ENCODE assay signal across 16 cellular contexts in genomic region chr20:15609956-15610355, GRCh38.
"Had no signal": no experiment of that assay in that cellular context is flagged by ENCODE, and none has a peak within 500 bp of the region (broad histone marks: within the 10 kb centered on the region; RNA-seq: fewer than 3 reads in every experiment).

No MANE protein-coding gene starts in this region.

- H3K36me3 ChIP-seq: heart right ventricle, stomach, uterus had no signal

- H3K27me3 ChIP-seq: dorsolateral prefrontal cortex, heart right ventricle, stomach, uterus had no signal

- H3K4me1 ChIP-seq: uterus had no signal

- H3K4me1 Mint-ChIP-seq: natural killer cell had no signal

- H3K4me3 ChIP-seq: dorsolateral prefrontal cortex, heart right ventricle, stomach, uterus had no signal

- H3K27ac Mint-ChIP-seq: natural killer cell had no signal

- H3K36me3 Mint-ChIP-seq: natural killer cell had no signal

- H3K9me3 ChIP-seq: heart right ventricle, stomach, uterus had no signal

- ATAC-seq: esophagus mucosa, heart right ventricle, natural killer cell, sciatic nerve had no signal

- DNase-seq: cortex of kidney; dorsolateral prefrontal cortex; effector CD8-positive, alpha-beta T cell; heart right ventricle; hypothalamus; kidney glomerular epithelial cell; natural killer cell; posterior cingulate gyrus; stimulated activated CD4-positive, alpha-beta T cell treated with anti-CD3 and anti-CD28 coated beads, Interleukin-2, amount 100 ng/mL, for 24 hours; stimulated activated naive CD4-positive, alpha-beta T cell; stomach; trophoblast cell; uterus had no signal

- H3K4me3 Mint-ChIP-seq: natural killer cell, neural crest cell had no signal

- H3K27ac ChIP-seq: dorsolateral prefrontal cortex, heart right ventricle, stomach, uterus had no signal
